9 cellular contexts compared by ENCODE assay signal in the genomic region with DNA sequence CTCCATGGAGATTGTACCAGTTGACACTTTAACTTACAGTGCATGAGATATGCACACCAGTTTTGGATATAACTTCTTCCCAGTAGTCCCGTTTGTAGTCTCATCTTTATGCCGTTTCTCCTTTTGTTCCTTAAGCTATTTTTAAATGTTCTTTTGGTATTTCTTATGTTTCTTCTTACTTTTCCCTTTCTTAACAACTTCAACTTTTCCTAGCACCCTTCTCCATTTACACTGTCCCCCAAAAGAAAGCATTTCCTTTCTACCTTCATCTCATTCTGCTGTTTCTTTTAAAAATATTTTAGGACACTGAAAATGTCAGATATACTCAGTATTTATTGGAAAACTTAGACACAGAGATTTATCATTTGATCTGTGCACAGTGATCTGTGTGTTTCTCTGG. TPM values are rescaled to one million over a fixed set of nuclear protein-coding genes. Genes with fewer than 3 reads are reported as not detected.
DNase-seq lines count a peak whose midpoint lies in the region; ATAC-seq, FAIRE-seq and TF ChIP-seq lines count a peak whose summit lies in the region.
"Had no signal": no experiment of that assay in that cellular context is flagged by ENCODE, and none has a peak within 500 bp of the region (broad histone marks: within the 10 kb centered on the region; RNA-seq: fewer than 3 reads in every experiment).

No MANE protein-coding gene starts in this region.

- H3K4me3 Mint-ChIP-seq in activated naive CD4-positive, alpha-beta T cell treated with anti-CD3 and anti-CD28 coated beads, Interleukin-2, amount 50 U/mL, for 24 hours: peak overlapping the region; percentile 98
- peak overlapping the region; percentile 98 for H3K4me3 Mint-ChIP-seq in activated T-helper 2 cell treated with anti-CD3 and anti-CD28 coated beads, Interferon-gamma antibody, Interleukin-2, Interleukin-4, amounts not matched to agents 10 μg/mL and 5 μg/mL and 100 μg/mL, durations not matched to agents 14 hours and 24 hours and 36 hours (ENCODE audit: low read depth)

- DNase-seq in activated naive CD4-positive, alpha-beta T cell (lab: John Stamatoyannopoulos, UW): no peak
- DNase-seq in activated T-helper 2 cell treated with anti-CD3 and anti-CD28 coated beads, Interferon-gamma antibody, Interleukin-2, Interleukin-4, amounts not matched to agents 10 μg/mL and 5 μg/mL and 100 μg/mL, durations not matched to agents 14 hours and 24 hours and 36 hours (ENCODE audit: low spot score): no peak
- DNase-seq in keratinocyte (ENCODE audit: low read depth, low spot score) (no peak), thoracic aorta (ENCODE audit: low spot score) (no peak), SW 1271 (lab: John Stamatoyannopoulos, UW) (no peak), hepatic stellate cell (ENCODE audit: low spot score) (no peak)
- DNase-seq: COR-L47 had no signal

- H3K36me3 ChIP-seq in keratinocyte (ENCODE audit: control insufficient read depth in 2 of 2, extremely low read depth in 1 of 2, insufficient read depth in 2 of 2, low read length in 2 of 2): peaks cover 4% of the 10 kb centered on the region in 2 experiments
- H3K36me3 ChIP-seq in thoracic aorta: peaks cover 6% of the 10 kb centered on the region

- H3K4me3 ChIP-seq in keratinocyte (ENCODE audit: control insufficient read depth in 2 of 3, extremely low read depth in 1 of 3, insufficient read depth in 2 of 3, low read depth in 1 of 3, low read length in 3 of 3) (peak overlapping the region; percentile 87 to 96 (median 87)), thoracic aorta (peak overlapping the region; percentile 94)

- H3K27me3 ChIP-seq in keratinocyte (ENCODE audit: control insufficient read depth, extremely low read depth, insufficient read depth, low read length) (no peaks in the 10 kb centered on the region), thoracic aorta (replicated peaks; ENCODE audit: insufficient read depth) (no peaks in the 10 kb centered on the region)

- ATAC-seq in thoracic aorta (ENCODE audit: insufficient number of reproducible peaks, low FRiP score, low read depth): no peak
- no peak for ATAC-seq in GM18858 (IDR thresholded peaks at IDR 0.05; ENCODE audit: unreplicated experiment)

- H3K9me3 Mint-ChIP-seq in activated naive CD4-positive, alpha-beta T cell treated with anti-CD3 and anti-CD28 coated beads, Interleukin-2, amount 50 U/mL, for 24 hours: no peaks in the 10 kb centered on the region
- H3K9me3 Mint-ChIP-seq in activated T-helper 2 cell treated with anti-CD3 and anti-CD28 coated beads, Interferon-gamma antibody, Interleukin-2, Interleukin-4, amounts not matched to agents 10 μg/mL and 5 μg/mL and 100 μg/mL, durations not matched to agents 14 hours and 24 hours and 36 hours: no peaks in the 10 kb centered on the region

- peak overlapping the region; percentile 33 for H3K27ac ChIP-seq in keratinocyte (ENCODE audit: control insufficient read depth, insufficient read depth, low read length)
- H3K27ac ChIP-seq in thoracic aorta: no peak overlapping the region

- peaks cover 72% of the 10 kb centered on the region for H3K79me2 ChIP-seq in keratinocyte (ENCODE audit: control insufficient read depth, insufficient read depth, low read length)

- FAIRE-seq in keratinocyte (lab: Jason Lieb, UNC): no peak

- peaks cover 2% of the 10 kb centered on the region for H4K20me1 ChIP-seq in keratinocyte (ENCODE audit: control insufficient read depth, extremely low read depth, insufficient read depth, low read length)

- no peak overlapping the region for H2AFZ ChIP-seq in keratinocyte (ENCODE audit: control insufficient read depth, low read length)

- peaks cover 18% of the 10 kb centered on the region for H3K4me1 ChIP-seq in keratinocyte (ENCODE audit: control insufficient read depth, extremely low read depth, insufficient read depth, low read length)
- H3K4me1 ChIP-seq in thoracic aorta (ENCODE audit: control insufficient read depth in 1 of 2, low read depth in 2 of 2): peaks cover 30 to 35% of the 10 kb centered on the region in 2 donors

- no peak overlapping the region for H3K27ac Mint-ChIP-seq in activated naive CD4-positive, alpha-beta T cell treated with anti-CD3 and anti-CD28 coated beads, Interleukin-2, amount 50 U/mL, for 24 hours
- H3K27ac Mint-ChIP-seq in activated T-helper 2 cell treated with anti-CD3 and anti-CD28 coated beads, Interferon-gamma antibody, Interleukin-2, Interleukin-4, amounts not matched to agents 10 μg/mL and 5 μg/mL and 100 μg/mL, durations not matched to agents 14 hours and 24 hours and 36 hours: peak overlapping the region; percentile 41

- dilution Hi-C loops in keratinocyte (cut with MboI; ENCODE audit: extremely low pct_ligation_motif_present, low sequenced_read_pairs): no loop called here

- H3K9ac ChIP-seq in keratinocyte (ENCODE audit: control insufficient read depth, extremely low read depth, insufficient read depth, low read length): no peak overlapping the region

- peak overlapping the region; percentile 88 for H3K4me2 ChIP-seq in keratinocyte (ENCODE audit: control insufficient read depth, extremely low read depth, insufficient read depth, low read depth, low read length)

- no peaks in the 10 kb centered on the region for H3K27me3 Mint-ChIP-seq in activated naive CD4-positive, alpha-beta T cell treated with anti-CD3 and anti-CD28 coated beads, Interleukin-2, amount 50 U/mL, for 24 hours
- no peaks in the 10 kb centered on the region for H3K27me3 Mint-ChIP-seq in activated T-helper 2 cell treated with anti-CD3 and anti-CD28 coated beads, Interferon-gamma antibody, Interleukin-2, Interleukin-4, amounts not matched to agents 10 μg/mL and 5 μg/mL and 100 μg/mL, durations not matched to agents 14 hours and 24 hours and 36 hours (ENCODE audit: low read depth)

- TF ChIP-seq CTCF in keratinocyte (optimal IDR thresholded peaks at IDR 0.05 in 1 of 3, IDR thresholded peaks at IDR 0.05 in 1 of 3, conservative IDR thresholded peaks at IDR 0.05 in 1 of 3; ENCODE audit: extremely low read depth in 1 of 3, insufficient read depth in 2 of 3, low read length in 3 of 3) (no peak), thoracic aorta (IDR thresholded peaks at IDR 0.05) (no peak)

- H3K9me1 ChIP-seq in keratinocyte (ENCODE audit: control insufficient read depth, extremely low read depth, insufficient read depth, low read length): no peaks in the 10 kb centered on the region

- H3K36me3 Mint-ChIP-seq in activated naive CD4-positive, alpha-beta T cell treated with anti-CD3 and anti-CD28 coated beads, Interleukin-2, amount 50 U/mL, for 24 hours: peaks cover 10% of the 10 kb centered on the region
- H3K36me3 Mint-ChIP-seq in activated T-helper 2 cell treated with anti-CD3 and anti-CD28 coated beads, Interferon-gamma antibody, Interleukin-2, Interleukin-4, amounts not matched to agents 10 μg/mL and 5 μg/mL and 100 μg/mL, durations not matched to agents 14 hours and 24 hours and 36 hours (ENCODE audit: low read depth): peaks cover 42% of the 10 kb centered on the region

- intact Hi-C loops in activated T-helper 2 cell treated with anti-CD3 and anti-CD28 coated beads, Interferon-gamma antibody, Interleukin-2, Interleukin-4, amounts not matched to agents 10 μg/mL and 5 μg/mL and 100 μg/mL, durations not matched to agents 14 hours and 24 hours and 36 hours (cut with micrococcal nuclease): loop anchor here (1.0 to 5.0 kb wide), 2 partner anchors 52 to 58 kb away; a partner anchor contains a TSS

- H3K4me1 Mint-ChIP-seq in activated naive CD4-positive, alpha-beta T cell treated with anti-CD3 and anti-CD28 coated beads, Interleukin-2, amount 50 U/mL, for 24 hours: peaks cover 62% of the 10 kb centered on the region
- H3K4me1 Mint-ChIP-seq in activated T-helper 2 cell treated with anti-CD3 and anti-CD28 coated beads, Interferon-gamma antibody, Interleukin-2, Interleukin-4, amounts not matched to agents 10 μg/mL and 5 μg/mL and 100 μg/mL, durations not matched to agents 14 hours and 24 hours and 36 hours (ENCODE audit: low read depth): peaks cover 40% of the 10 kb centered on the region

- H3K9me3 ChIP-seq in keratinocyte (ENCODE audit: control insufficient read depth, low read depth, low read length) (no peaks in the 10 kb centered on the region), thoracic aorta (no peaks in the 10 kb centered on the region)

RNA-seq across cellular contexts. Expression of a gene that starts 1.5 kb away (rescaled TPM):
- total RNA-seq in activated T-helper 2 cell treated with anti-CD3 and anti-CD28 coated beads, Interferon-gamma antibody, Interleukin-2, Interleukin-4, amounts not matched to agents 10 μg/mL and 5 μg/mL and 100 μg/mL, durations not matched to agents 14 hours and 24 hours and 36 hours: 208 and 218 TPM in 2 replicates
- polyA plus RNA-seq in keratinocyte: 144 to 240 TPM (median 215 TPM) in 3 replicates
- polyA plus RNA-seq in keratinocyte (2011; ENCODE audit: low read depth): 138 TPM
- polyA plus RNA-seq in keratinocyte (2011; cell fraction: cytosol; rRNA removed): 189 and 241 TPM in 2 replicates
- polyA plus RNA-seq in keratinocyte (2011; cell fraction: nucleus; rRNA removed): 170 and 242 TPM in 2 replicates
- polyA plus RNA-seq in keratinocyte (2012; ENCODE audit: low replicate concordance): 131 and 170 TPM in 2 replicates
- 20.9 to 142 TPM (median 73.2 TPM) in 3 replicates for polyA minus RNA-seq in keratinocyte
- polyA minus RNA-seq in keratinocyte (2011; cell fraction: cytosol; rRNA and poly(A)+ RNA removed): 56.4 TPM
- polyA minus RNA-seq in keratinocyte (2011; cell fraction: nucleus; rRNA and poly(A)+ RNA removed): 34.4 and 60.4 TPM in 2 replicates
- total RNA-seq in thoracic aorta: 10 to 100 TPM; 82.3 to 85.8 TPM

RNA-seq across cellular contexts. Expression of a gene that starts 4.4 kb away (rescaled TPM):
- 49.2 and 51.8 TPM in 2 replicates for total RNA-seq in activated T-helper 2 cell treated with anti-CD3 and anti-CD28 coated beads, Interferon-gamma antibody, Interleukin-2, Interleukin-4, amounts not matched to agents 10 μg/mL and 5 μg/mL and 100 μg/mL, durations not matched to agents 14 hours and 24 hours and 36 hours
- polyA plus RNA-seq in keratinocyte: 14.2 to 25.8 TPM (median 17.6 TPM) in 3 replicates
- polyA plus RNA-seq in keratinocyte (2011; ENCODE audit: low read depth): 64.3 TPM
- polyA plus RNA-seq in keratinocyte (2011; cell fraction: cytosol; rRNA removed): 12.4 and 18.3 TPM in 2 replicates
- 27.8 and 45.5 TPM in 2 replicates for polyA plus RNA-seq in keratinocyte (2011; cell fraction: nucleus; rRNA removed)
- polyA plus RNA-seq in keratinocyte (2012; ENCODE audit: low replicate concordance): 19.5 and 23.3 TPM in 2 replicates
- polyA minus RNA-seq in keratinocyte: 2.1 to 12.1 TPM (median 3.5 TPM) in 3 replicates
- polyA minus RNA-seq in keratinocyte (2011; cell fraction: cytosol; rRNA and poly(A)+ RNA removed): 10.6 TPM
- polyA minus RNA-seq in keratinocyte (2011; cell fraction: nucleus; rRNA and poly(A)+ RNA removed): 7.7 and 8.7 TPM in 2 replicates
- total RNA-seq in thoracic aorta: 10 to 100 TPM; 20.3 to 41.3 TPM

RNA-seq across cellular contexts. Expression of a gene that starts 51.7 kb away (rescaled TPM):
- total RNA-seq in activated T-helper 2 cell treated with anti-CD3 and anti-CD28 coated beads, Interferon-gamma antibody, Interleukin-2, Interleukin-4, amounts not matched to agents 10 μg/mL and 5 μg/mL and 100 μg/mL, durations not matched to agents 14 hours and 24 hours and 36 hours: 69.2 and 71.5 TPM in 2 replicates
- polyA plus RNA-seq in keratinocyte: 43.6 to 79.2 TPM (median 61.2 TPM) in 3 replicates
- polyA plus RNA-seq in keratinocyte (2011; ENCODE audit: low read depth): 87.9 TPM
- polyA plus RNA-seq in keratinocyte (2011; cell fraction: cytosol; rRNA removed): 31.9 and 63.6 TPM in 2 replicates
- polyA plus RNA-seq in keratinocyte (2011; cell fraction: nucleus; rRNA removed): 79.9 and 111 TPM in 2 replicates
- polyA plus RNA-seq in keratinocyte (2012; ENCODE audit: low replicate concordance): 46.2 and 48.0 TPM in 2 replicates
- 6.6 to 38.3 TPM (median 17.0 TPM) in 3 replicates for polyA minus RNA-seq in keratinocyte
- 24.2 TPM for polyA minus RNA-seq in keratinocyte (2011; cell fraction: cytosol; rRNA and poly(A)+ RNA removed)
- 13.6 and 23.0 TPM in 2 replicates for polyA minus RNA-seq in keratinocyte (2011; cell fraction: nucleus; rRNA and poly(A)+ RNA removed)
- total RNA-seq in thoracic aorta: 10 to 100 TPM; 37.8 to 42.0 TPM
